ENCODE assay signal across 18 cellular contexts in genomic region chr10:69490876-69491275, GRCh38. TPM values are rescaled to one million over a fixed set of nuclear protein-coding genes. Genes with fewer than 3 reads are reported as not detected.
DNase-seq lines count a peak whose midpoint lies in the region; TF ChIP-seq lines count a peak whose summit lies in the region.
"Had no signal": no experiment of that assay in that cellular context is flagged by ENCODE, and none has a peak within 500 bp of the region (broad histone marks: within the 10 kb centered on the region; RNA-seq: fewer than 3 reads in every experiment).

No MANE protein-coding gene starts in this region.

- POLR2A ChIA-PET in Caco-2 (lab: Charles Lee), result no interaction called here

- H3K4me1 Mint-ChIP-seq in Caco-2 (ENCODE audit: low read depth, unreplicated experiment), result no peaks in the 10 kb centered on the region
- H3K4me1 Mint-ChIP-seq in activated T-helper 1 cell treated with anti-CD3 and anti-CD28 coated beads, Interleukin-12 subunit alpha, Interleukin-12 subunit beta, Interleukin-2, Interleukin-4 antibody, amounts not matched to agents 30 ng/mL and 10 ng/mL and 1 ng/mL, durations not matched to agents 14 hours and 24 hours and 36 hours (ENCODE audit: low read depth), result no peaks in the 10 kb centered on the region

- H3K36me3 Mint-ChIP-seq in Caco-2 (ENCODE audit: insufficient read depth, unreplicated experiment), result peaks cover 31% of the 10 kb centered on the region
- H3K36me3 Mint-ChIP-seq in activated T-helper 1 cell treated with anti-CD3 and anti-CD28 coated beads, Interleukin-12 subunit alpha, Interleukin-12 subunit beta, Interleukin-2, Interleukin-4 antibody, amounts not matched to agents 30 ng/mL and 10 ng/mL and 1 ng/mL, durations not matched to agents 14 hours and 24 hours and 36 hours (ENCODE audit: low read depth), result no peaks in the 10 kb centered on the region

- peak overlapping the region; percentile 49 for H3K27ac Mint-ChIP-seq in Caco-2 (ENCODE audit: unreplicated experiment)
- H3K27ac Mint-ChIP-seq in activated T-helper 1 cell treated with anti-CD3 and anti-CD28 coated beads, Interleukin-12 subunit alpha, Interleukin-12 subunit beta, Interleukin-2, Interleukin-4 antibody, amounts not matched to agents 30 ng/mL and 10 ng/mL and 1 ng/mL, durations not matched to agents 14 hours and 24 hours and 36 hours, result no peak overlapping the region

- H3K9ac ChIP-seq in muscle layer of colon (ENCODE audit: low read length) (no peak overlapping the region), stomach smooth muscle (ENCODE audit: low read length in 2 of 2) (no peak overlapping the region)

- H3K4me3 ChIP-seq in Caco-2 (ENCODE audit: low read depth, low read length), result no peak overlapping the region
- no peak overlapping the region for H3K4me3 ChIP-seq in muscle layer of colon (ENCODE audit: low read depth in 1 of 2, low read length in 2 of 2)
- H3K4me3 ChIP-seq in stomach smooth muscle (ENCODE audit: low read length in 2 of 2), result no peak overlapping the region

- H3K4me1 ChIP-seq in Caco-2 (no peaks in the 10 kb centered on the region), muscle layer of colon (ENCODE audit: insufficient read depth, low read length) (peaks cover 66% of the 10 kb centered on the region), stomach smooth muscle (ENCODE audit: control insufficient read depth, insufficient read depth, low read length) (peaks cover 75% of the 10 kb centered on the region)

- CTCF ChIA-PET in Caco-2 (lab: Charles Lee), result no interaction called here

- intact Hi-C loops in Caco-2 (cut with micrococcal nuclease; ENCODE audit: unreplicated experiment), result no loop called here
- intact Hi-C loops in activated T-helper 1 cell treated with anti-CD3 and anti-CD28 coated beads, Interleukin-12 subunit alpha, Interleukin-12 subunit beta, Interleukin-2, Interleukin-4 antibody, amounts not matched to agents 30 ng/mL and 10 ng/mL and 1 ng/mL, durations not matched to agents 14 hours and 24 hours and 36 hours (cut with micrococcal nuclease), result no loop called here

- H3K27ac ChIP-seq in caudate nucleus (ENCODE audit: low read depth, low read length), result peak overlapping the region; percentile 32
- H3K27ac ChIP-seq in muscle layer of colon (ENCODE audit: low read depth, low read length), result peak overlapping the region; percentile 36
- peak overlapping the region; percentile 86 for H3K27ac ChIP-seq in stomach smooth muscle (ENCODE audit: low read length)

- no TSS peak for BruUV-seq in Caco-2 (replicated peaks; lab: Mats Ljungman, UMichigan)

- no peaks in the 10 kb centered on the region for H3K27me3 Mint-ChIP-seq in Caco-2 (ENCODE audit: insufficient read depth, unreplicated experiment)
- no peaks in the 10 kb centered on the region for H3K27me3 Mint-ChIP-seq in activated T-helper 1 cell treated with anti-CD3 and anti-CD28 coated beads, Interleukin-12 subunit alpha, Interleukin-12 subunit beta, Interleukin-2, Interleukin-4 antibody, amounts not matched to agents 30 ng/mL and 10 ng/mL and 1 ng/mL, durations not matched to agents 14 hours and 24 hours and 36 hours (ENCODE audit: insufficient read depth)

- peaks cover 18% of the 10 kb centered on the region for H3K9me3 Mint-ChIP-seq in Caco-2 (ENCODE audit: unreplicated experiment)
- peaks cover 12% of the 10 kb centered on the region for H3K9me3 Mint-ChIP-seq in activated T-helper 1 cell treated with anti-CD3 and anti-CD28 coated beads, Interleukin-12 subunit alpha, Interleukin-12 subunit beta, Interleukin-2, Interleukin-4 antibody, amounts not matched to agents 30 ng/mL and 10 ng/mL and 1 ng/mL, durations not matched to agents 14 hours and 24 hours and 36 hours

- H3K4me3 Mint-ChIP-seq in Caco-2 (ENCODE audit: unreplicated experiment), result no peak overlapping the region
- no peak overlapping the region for H3K4me3 Mint-ChIP-seq in activated T-helper 1 cell treated with anti-CD3 and anti-CD28 coated beads, Interleukin-12 subunit alpha, Interleukin-12 subunit beta, Interleukin-2, Interleukin-4 antibody, amounts not matched to agents 30 ng/mL and 10 ng/mL and 1 ng/mL, durations not matched to agents 14 hours and 24 hours and 36 hours
- H3K4me3 Mint-ChIP-seq: H9 had no signal

- H3K36me3 ChIP-seq in Caco-2 (ENCODE audit: control insufficient read depth, insufficient read depth, low read length) (0 out of 2 replicates have a peak, but pooled peaks cover 1% of the 10 kb centered on the region), muscle layer of colon (ENCODE audit: insufficient read depth, low read length) (no peaks in the 10 kb centered on the region), stomach smooth muscle (ENCODE audit: control insufficient read depth in 2 of 2, insufficient read depth in 2 of 2, low read length in 2 of 2) (peaks cover 5 to 8% of the 10 kb centered on the region in 2 donors)

- H3K27me3 ChIP-seq in Caco-2 (replicated peaks; ENCODE audit: control insufficient read depth, insufficient read depth, low read length), result no peaks in the 10 kb centered on the region
- no peaks in the 10 kb centered on the region for H3K27me3 ChIP-seq in muscle layer of colon (ENCODE audit: control insufficient read depth in 1 of 2, insufficient read depth in 2 of 2, low read length in 2 of 2)
- H3K27me3 ChIP-seq in stomach smooth muscle (ENCODE audit: control insufficient read depth in 1 of 2, insufficient read depth in 2 of 2, low read length in 2 of 2), result no peaks in the 10 kb centered on the region

- TF ChIP-seq CTCF in Caco-2 (IDR thresholded peaks at IDR 0.05; ENCODE audit: insufficient read depth in 1 of 2, low read depth in 1 of 2, low read length in 1 of 2, severe bottlenecking in 1 of 2, unreplicated experiment in 1 of 2), result no peak

- H3K9me3 ChIP-seq in Caco-2 (peaks cover 24% of the 10 kb centered on the region), muscle layer of colon (ENCODE audit: low read length) (no peaks in the 10 kb centered on the region), stomach smooth muscle (ENCODE audit: control insufficient read depth in 2 of 2, low read length in 2 of 2) (no peaks in the 10 kb centered on the region)

- no peak for DNase-seq in Caco-2
- no peak for DNase-seq in caudate nucleus (lab: John Stamatoyannopoulos, UW)
- DNase-seq in MV-4-11 (lab: John Stamatoyannopoulos, UW), result no peak
- no peak for DNase-seq in NCI-H2171 treated with DMSO at 0.1 percent for 48 hours (lab: John Stamatoyannopoulos, UW)
- DNase-seq in activated gamma-delta T cell (lab: John Stamatoyannopoulos, UW), result no peak
- DNase-seq in activated T-helper 1 cell treated with anti-CD3 and anti-CD28 coated beads, Interleukin-12 subunit alpha, Interleukin-12 subunit beta, Interleukin-2, Interleukin-4 antibody, amounts not matched to agents 30 ng/mL and 10 ng/mL and 1 ng/mL, durations not matched to agents 14 hours and 24 hours and 36 hours (ENCODE audit: low spot score), result no peak
- DNase-seq: DMS79; H9; MM.1S; NCI-H1105 treated with DMSO at 0.1 percent for 48 hours; NCI-H1694 treated with DMSO at 0.1 percent for 48 hours; NCI-H446; NCI-H69; NK-92 treated with Interleukin-12 subunit alpha and Interleukin-12 subunit beta, amount 100 ng/mL, for 24 hours; OCI-M1; SIG-M5 had no signal

RNA-seq across cellular contexts. Expression of gene TSPAN15, which starts 39.6 kb away (rescaled TPM):
- total RNA-seq in Caco-2 (2022), result 86.5 and 89.0 TPM in 2 replicates
- total RNA-seq in activated T-helper 1 cell treated with anti-CD3 and anti-CD28 coated beads, Interleukin-12 subunit alpha, Interleukin-12 subunit beta, Interleukin-2, Interleukin-4 antibody, amounts not matched to agents 30 ng/mL and 10 ng/mL and 1 ng/mL, durations not matched to agents 14 hours and 24 hours and 36 hours, result 1.6 and 2.7 TPM in 2 replicates

Comparison
In these comparisons a context has a peak if more than half of its experiments do, and no peak if none do; other contexts are left out.
1. H3K27ac ChIP-seq: peak in every context shown above with its lines; median percentile 86 in stomach smooth muscle; 36 in muscle layer of colon; 32 in caudate nucleus.
2. RNA of gene TSPAN15, which starts 39.6 kb away (total RNA-seq): 86.5 to 89.0 TPM in Caco-2; 1.6 to 2.7 TPM in activated T-helper 1 cell treated with anti-CD3 and anti-CD28 coated beads, Interleukin-12 subunit alpha, Interleukin-12 subunit beta, Interleukin-2, Interleukin-4 antibody, amounts not matched to agents 30 ng/mL and 10 ng/mL and 1 ng/mL, durations not matched to agents 14 hours and 24 hours and 36 hours; every median in the first group is over 10 times any median in the second.